Comparison of ENCODE assay signal across 26 cellular contexts in the genomic region with DNA sequence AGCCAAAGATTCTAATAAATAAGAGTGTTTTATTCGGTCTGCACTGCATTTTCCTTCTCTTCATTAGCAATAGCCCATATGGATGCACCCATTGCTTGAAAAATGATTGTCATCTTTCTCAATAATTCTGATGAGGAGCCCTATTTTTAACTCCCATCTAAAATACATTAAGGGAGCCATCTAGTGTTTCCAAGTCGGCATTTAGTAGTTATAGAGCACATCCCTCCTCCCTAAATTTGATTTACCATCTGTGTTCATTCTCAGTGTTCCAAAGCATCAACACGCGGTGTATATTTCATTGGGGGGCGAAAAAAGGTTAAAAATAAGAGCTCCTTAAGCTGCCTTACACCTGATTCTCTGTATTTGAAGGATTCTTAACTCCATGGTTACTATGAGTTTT.
A peak's percentile ranks its signal among the peaks of the same experiment; 100 is the strongest.
DNase-seq lines count a peak whose midpoint lies in the region; ATAC-seq and TF ChIP-seq lines count a peak whose summit lies in the region.
"Had no signal": no experiment of that assay in that cellular context is flagged by ENCODE, and none has a peak within 500 bp of the region (broad histone marks: within the 10 kb centered on the region; RNA-seq: fewer than 3 reads in every experiment).

No MANE protein-coding gene starts in this region.

- DNase-seq in LNCaP clone FGC (ENCODE audit: low read depth) (no peak), NCI-H82 (lab: John Stamatoyannopoulos, UW) (peak; percentile 52), adipocyte (ENCODE audit: low read depth) (peak; percentile 12), SHP77 (lab: John Stamatoyannopoulos, UW) (no peak), GM19238 (ENCODE audit: insufficient read length, low spot score) (no peak), occipital lobe (lab: John Stamatoyannopoulos, UW) (no peak)
- DNase-seq: activated CD4-positive, alpha-beta T cell treated with anti-CD3 and anti-CD28 coated beads, Interleukin-2, amount 10 ng/mL, durations not matched to agents 24 days and 14 days; activated gamma-delta T cell; activated T-cell treated with anti-CD3 and anti-CD28 coated beads, Interleukin-2, amount 50 U/mL, for 1 hour; Caco-2; caudate nucleus; Kasumi-1; mesendoderm; NCI-H1930; NCI-H345; psoas muscle; RPMI8226; stimulated activated naive CD4-positive, alpha-beta T cell; upper lobe of right lung had no signal

- H3K4me1 ChIP-seq in adipocyte (ENCODE audit: control insufficient read depth, insufficient read depth, low read length): no peaks in the 10 kb centered on the region
- H3K4me1 ChIP-seq: BLaER1 treated with 17β-estradiol and CSF1 and Interleukin-3, amounts not matched to agents 10 nM and 100 nM; Caco-2; psoas muscle; suprapubic skin; upper lobe of right lung had no signal

- peaks cover 5% of the 10 kb centered on the region for H3K9me3 ChIP-seq in adipocyte (ENCODE audit: control insufficient read depth, low read length)
- H3K9me3 ChIP-seq: Caco-2, suprapubic skin, upper lobe of right lung had no signal

- no peak overlapping the region for H3K27ac ChIP-seq in C4-2B
- H3K27ac ChIP-seq: BLaER1 treated with 17β-estradiol and CSF1 and Interleukin-3, amounts not matched to agents 10 nM and 100 nM; psoas muscle; SK-N-MC; suprapubic skin; upper lobe of right lung had no signal

- H3K9ac ChIP-seq in adipocyte (ENCODE audit: low read length): no peak overlapping the region
- H3K9ac ChIP-seq: BLaER1 treated with 17β-estradiol and CSF1 and Interleukin-3, amounts not matched to agents 10 nM and 100 nM had no signal

- ATAC-seq in GM21786 (IDR thresholded peaks at IDR 0.05; ENCODE audit: unreplicated experiment): no peak
- ATAC-seq: GM23338, left lobe of liver, psoas muscle, upper lobe of right lung had no signal

- TF ChIP-seq CTCF in C4-2B (conservative IDR thresholded peaks at IDR 0.05): 0 out of 2 replicates have a peak, but pooled peaks have one; percentile 4
- TF ChIP-seq CTCF in LNCaP clone FGC (IDR thresholded peaks at IDR 0.05; ENCODE audit: control insufficient read depth, extremely low read depth, insufficient read depth): peak; percentile 31

- no peaks in the 10 kb centered on the region for H3K36me3 ChIP-seq in adipocyte (ENCODE audit: control insufficient read depth, insufficient read depth, low read length, severe bottlenecking)
- H3K36me3 ChIP-seq: BLaER1 treated with 17β-estradiol and CSF1 and Interleukin-3, amounts not matched to agents 10 nM and 100 nM; suprapubic skin; upper lobe of right lung had no signal

- H3K27me3 ChIP-seq in adipocyte (replicated peaks; ENCODE audit: control insufficient read depth, insufficient read depth, low read length): no peaks in the 10 kb centered on the region
- H3K27me3 ChIP-seq: BLaER1 treated with 17β-estradiol and CSF1 and Interleukin-3, amounts not matched to agents 10 nM and 100 nM; suprapubic skin; upper lobe of right lung had no signal

- H3K4me3 ChIP-seq in LNCaP clone FGC (ENCODE audit: low read depth, low read length) (no peak overlapping the region), adipocyte (ENCODE audit: low read length) (no peak overlapping the region)
- H3K4me3 ChIP-seq: BLaER1 treated with 17β-estradiol and CSF1 and Interleukin-3, amounts not matched to agents 10 nM and 100 nM; GM23338; psoas muscle; SK-N-MC; suprapubic skin; upper lobe of right lung had no signal

Comparison
In these comparisons a context has a peak if more than half of its experiments do, and no peak if none do; other contexts are left out.
1. DNase-seq: peak in NCI-H82 (single experiment) and adipocyte (single experiment); none in LNCaP clone FGC (single experiment), SHP77 (0 of 2), GM19238 (single experiment) and occipital lobe (single experiment).